ENCODE assay signal across 22 cellular contexts in genomic region chr6:38173909-38174308, GRCh38.
"Had no signal": no experiment of that assay in that cellular context is flagged by ENCODE, and none has a peak within 500 bp of the region (broad histone marks: within the 10 kb centered on the region; RNA-seq: fewer than 3 reads in every experiment).

No MANE protein-coding gene starts in this region.

- H3K27ac ChIP-seq: dorsolateral prefrontal cortex, epithelial cell of prostate, esophagus muscularis mucosa, gastrocnemius medialis, heart right ventricle, left ventricle myocardium inferior, lower lobe of right lung, parathyroid adenoma, tibial artery, upper lobe of right lung, vagina had no signal

- H2AFZ ChIP-seq: parathyroid adenoma had no signal

- H3K9me3 Mint-ChIP-seq: effector memory CD8-positive, alpha-beta T cell; memory B cell; mesothelial cell of epicardium; naive B cell; nephron had no signal

- H3K9me3 ChIP-seq: esophagus muscularis mucosa, gastrocnemius medialis, heart right ventricle, left ventricle myocardium inferior, lower lobe of right lung, tibial artery, upper lobe of right lung, vagina had no signal

- H3K27ac Mint-ChIP-seq: memory B cell, mesothelial cell of epicardium, nephron had no signal

- H3K79me2 ChIP-seq: parathyroid adenoma had no signal

- H3K4me3 ChIP-seq: dorsolateral prefrontal cortex, esophagus muscularis mucosa, gastrocnemius medialis, heart right ventricle, left ventricle myocardium inferior, lower lobe of right lung, tibial artery, upper lobe of right lung, vagina had no signal

- ATAC-seq: effector memory CD8-positive, alpha-beta T cell; gastrocnemius medialis; heart right ventricle; lower lobe of right lung; sciatic nerve; stimulated activated naive CD8-positive, alpha-beta T cell treated with anti-CD3 and anti-CD28 coated beads, Interleukin-15, Interleukin-2, amounts not matched to agents 100 U/mL and 50 U/mL, for 24 hours; upper lobe of right lung had no signal

- DNase-seq: cortex of kidney; dorsolateral prefrontal cortex; effector memory CD8-positive, alpha-beta T cell; gastrocnemius medialis; heart right ventricle; hypothalamus; left ventricle myocardium inferior; naive B cell; occipital lobe; stimulated activated CD4-positive, alpha-beta T cell treated with anti-CD3 and anti-CD28 coated beads, Interleukin-2, amount 100 ng/mL, for 24 hours; stimulated activated naive CD8-positive, alpha-beta T cell treated with anti-CD3 and anti-CD28 coated beads, Interleukin-15, Interleukin-2, amounts not matched to agents 100 U/mL and 50 U/mL, for 24 hours; tibial artery; upper lobe of right lung had no signal

- H3K9ac ChIP-seq: parathyroid adenoma had no signal

- H3K4me3 Mint-ChIP-seq: effector memory CD8-positive, alpha-beta T cell; memory B cell; mesothelial cell of epicardium; nephron had no signal

- H3K36me3 ChIP-seq: gastrocnemius medialis, vagina had no signal

- H3K27me3 ChIP-seq: dorsolateral prefrontal cortex, esophagus muscularis mucosa, gastrocnemius medialis, heart right ventricle, tibial artery, upper lobe of right lung, vagina had no signal

- H3K4me1 ChIP-seq: esophagus muscularis mucosa, gastrocnemius medialis, lower lobe of right lung, parathyroid adenoma, tibial artery, upper lobe of right lung had no signal

- H3K27me3 Mint-ChIP-seq: effector memory CD8-positive, alpha-beta T cell; memory B cell; naive B cell had no signal
